ENCODE assay signal across 17 cellular contexts in genomic region chr14:63006515-63006914, GRCh38. TPM values are rescaled to one million over a fixed set of nuclear protein-coding genes. Genes with fewer than 3 reads are reported as not detected.
"Had no signal": no experiment of that assay in that cellular context is flagged by ENCODE, and none has a peak within 500 bp of the region (broad histone marks: within the 10 kb centered on the region; RNA-seq: fewer than 3 reads in every experiment).

No MANE protein-coding gene starts in this region.

- DNase-seq: activated CD4-positive, alpha-beta T cell treated with anti-CD3 and anti-CD28 coated beads, Interleukin-2, amount 50 U/mL, for 1 hour; activated CD4-positive, CD25-positive, alpha-beta regulatory T cell; activated effector memory CD4-positive, alpha-beta T cell treated with Interleukin-2 at 50 U/mL for 16 hours; adrenal gland; dorsolateral prefrontal cortex; endodermal cell; gastrocnemius medialis; left cardiac atrium; nephron progenitor cell; stimulated activated CD4-positive, alpha-beta T cell treated with anti-CD3 and anti-CD28 coated beads, Interleukin-2, amount 100 ng/mL, for 48 hours; stimulated activated naive B cell treated with anti-CD40 and anti-IgM and Interleukin-4, amounts not matched to agents 10 μg/mL and 1 μg/mL and 100 μg/mL, for 72 hours; thyroid gland had no signal

- H3K27ac ChIP-seq: adrenal gland, cardiac muscle cell, dorsolateral prefrontal cortex, gastrocnemius medialis, right atrium auricular region, thyroid gland had no signal

- H3K4me3 ChIP-seq: adrenal gland, cardiac muscle cell, dorsolateral prefrontal cortex, gastrocnemius medialis, lung, right atrium auricular region, thyroid gland had no signal

- H3K36me3 ChIP-seq: adrenal gland, cardiac muscle cell, gastrocnemius medialis, right atrium auricular region, thyroid gland had no signal

- FAIRE-seq: urothelium cell line had no signal

- H3K4me1 ChIP-seq: adrenal gland, gastrocnemius medialis, right atrium auricular region, thyroid gland had no signal

- H3K9me3 ChIP-seq: adrenal gland, gastrocnemius medialis, right atrium auricular region, thyroid gland had no signal

- ATAC-seq: gastrocnemius medialis; left cardiac atrium; stimulated activated naive B cell treated with anti-CD40 and anti-IgM and Interleukin-4, amounts not matched to agents 10 μg/mL and 1 μg/mL and 100 μg/mL, for 72 hours had no signal

- H3K27me3 ChIP-seq: adrenal gland, cardiac muscle cell, dorsolateral prefrontal cortex, gastrocnemius medialis, right atrium auricular region, thyroid gland had no signal

RNA-seq across cellular contexts. Expression of gene KCNH5, which starts 38.7 kb away (rescaled TPM):
- total RNA-seq: epithelial cell of proximal tubule, gastrocnemius medialis, thyroid gland had no signal
- polyA plus RNA-seq: cardiac muscle cell had no signal
